Comparison of ENCODE assay signal across 24 cellular contexts in the genomic region with DNA sequence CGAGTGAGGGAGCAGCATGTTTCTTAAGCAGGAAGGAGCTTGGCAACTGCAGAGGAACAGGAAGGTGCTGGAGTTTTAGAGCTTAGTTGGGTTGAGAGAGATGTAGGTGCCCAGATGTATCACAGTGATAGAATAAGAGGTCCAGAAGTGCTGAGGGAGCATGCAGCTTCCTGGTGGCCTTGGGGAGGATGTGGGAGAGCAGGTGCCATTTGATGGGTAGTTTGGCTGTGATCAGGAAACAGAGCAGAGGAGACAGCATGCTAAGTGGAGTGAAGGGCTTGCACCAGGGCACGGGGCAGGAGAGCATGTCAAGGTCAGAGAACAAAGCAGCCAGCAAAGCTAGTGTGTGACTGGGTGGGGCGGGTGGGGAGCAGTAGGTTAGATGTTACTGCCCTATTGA.
DNase-seq lines count a peak whose midpoint lies in the region; ATAC-seq lines count a peak whose summit lies in the region.
"Had no signal": no experiment of that assay in that cellular context is flagged by ENCODE, and none has a peak within 500 bp of the region (broad histone marks: within the 10 kb centered on the region; RNA-seq: fewer than 3 reads in every experiment).

No MANE protein-coding gene starts in this region.

- DNase-seq in activated T-cell treated with anti-CD3 and anti-CD28 coated beads, Interleukin-2, amount 50 U/mL, for 24 hours, result no peak
- no peak for DNase-seq in activated T-cell treated with anti-CD3 and anti-CD28 coated beads, Interleukin-2, amount 50 U/mL, for 1 hour
- DNase-seq in CD8-positive, alpha-beta memory T cell, result no peak
- DNase-seq in NAMALWA (ENCODE audit: low spot score) (peak; percentile 30), immature natural killer cell (no peak)
- DNase-seq: activated CD4-positive, alpha-beta memory T cell treated with anti-CD3 and anti-CD28 coated beads for 36 hours; activated naive CD4-positive, alpha-beta T cell treated with Interleukin-2 at 50 U/mL for 16 hours; DMS79; effector CD4-positive, alpha-beta T cell; erythroblast; foreskin keratinocyte; Kasumi-1; midbrain; NCI-H1092 treated with DMSO at 0.1 percent for 48 hours; NCI-H2029; NCI-H446 treated with DMSO at 0.1 percent for 48 hours; NK-92 treated with Interleukin-12 subunit alpha and Interleukin-12 subunit beta, amount 100 ng/mL, for 24 hours; Peyer's patch; WERI-Rb-1 had no signal

- H3K36me3 ChIP-seq in CD8-positive, alpha-beta memory T cell (ENCODE audit: insufficient read depth, low read length), result no peaks in the 10 kb centered on the region
- H3K36me3 ChIP-seq: WERI-Rb-1 had no signal

- H3K4me1 ChIP-seq in CD8-positive, alpha-beta memory T cell (ENCODE audit: insufficient read depth, low read length), result no peaks in the 10 kb centered on the region
- H3K4me1 ChIP-seq: Peyer's patch had no signal

- H3K4me3 ChIP-seq in CD8-positive, alpha-beta memory T cell (ENCODE audit: low read length), result no peak overlapping the region
- H3K4me3 ChIP-seq: Peyer's patch had no signal

- H3K27me3 ChIP-seq in CD8-positive, alpha-beta memory T cell (ENCODE audit: insufficient read depth, low read length, poor library complexity, severe bottlenecking), result no peaks in the 10 kb centered on the region
- H3K27me3 ChIP-seq: foreskin keratinocyte, Peyer's patch had no signal

- peak overlapping the region; percentile 34 for H3K27ac Mint-ChIP-seq in activated T-cell treated with anti-CD3 and anti-CD28 coated beads, Interleukin-2, amount 50 U/mL, for 24 hours
- H3K27ac Mint-ChIP-seq in CD8-positive, alpha-beta memory T cell, result peak overlapping the region in 6 of 8 donors; percentile 13 to 77 (median 50)
- peak overlapping the region in 4 of 6 donors; percentile 7 to 60 (median 38) for H3K27ac Mint-ChIP-seq in immature natural killer cell
- H3K27ac Mint-ChIP-seq: activated CD4-positive, alpha-beta memory T cell treated with anti-CD3 and anti-CD28 coated beads for 36 hours; progenitor cell of endocrine pancreas had no signal

- H3K4me1 Mint-ChIP-seq in activated T-cell treated with anti-CD3 and anti-CD28 coated beads, Interleukin-2, amount 50 U/mL, for 24 hours (ENCODE audit: low read depth), result peaks cover 10% of the 10 kb centered on the region
- peaks cover 30 to 40% (median 34%) of the 10 kb centered on the region in 3 donors for H3K4me1 Mint-ChIP-seq in CD8-positive, alpha-beta memory T cell
- H3K4me1 Mint-ChIP-seq in immature natural killer cell, result peaks cover 37 to 49% of the 10 kb centered on the region in 2 donors
- H3K4me1 Mint-ChIP-seq: CD14-positive monocyte had no signal

- peaks cover 18% of the 10 kb centered on the region for H3K36me3 Mint-ChIP-seq in activated T-cell treated with anti-CD3 and anti-CD28 coated beads, Interleukin-2, amount 50 U/mL, for 24 hours (ENCODE audit: low read depth)
- peaks cover 0 to 12% (median 2%) of the 10 kb centered on the region in 3 donors for H3K36me3 Mint-ChIP-seq in CD8-positive, alpha-beta memory T cell
- H3K36me3 Mint-ChIP-seq in immature natural killer cell, result peaks cover 3 to 9% (median 3%) of the 10 kb centered on the region in 3 donors

- no peak for ATAC-seq in HG02588 (IDR thresholded peaks at IDR 0.05; ENCODE audit: unreplicated experiment)
- ATAC-seq in HG02610 (IDR thresholded peaks at IDR 0.05; ENCODE audit: unreplicated experiment), result no peak
- ATAC-seq in GM21619 (IDR thresholded peaks at IDR 0.05; ENCODE audit: unreplicated experiment), result no peak
- ATAC-seq: foreskin keratinocyte had no signal

- POLR2A ChIA-PET in CD8-positive, alpha-beta memory T cell (lab: Charles Lee), result no interaction called here

- CTCF ChIA-PET in CD8-positive, alpha-beta memory T cell (lab: Charles Lee), result no interaction called here

- H3K9me3 ChIP-seq in CD8-positive, alpha-beta memory T cell (ENCODE audit: low read length), result no peaks in the 10 kb centered on the region
- H3K9me3 ChIP-seq: Peyer's patch had no signal

- H3K27me3 Mint-ChIP-seq in activated T-cell treated with anti-CD3 and anti-CD28 coated beads, Interleukin-2, amount 50 U/mL, for 24 hours, result no peaks in the 10 kb centered on the region
- peaks cover 0 to 1% of the 10 kb centered on the region in 2 donors for H3K27me3 Mint-ChIP-seq in CD8-positive, alpha-beta memory T cell
- H3K27me3 Mint-ChIP-seq in immature natural killer cell (ENCODE audit: low read depth in 3 of 3), result no peaks in the 10 kb centered on the region
- H3K27me3 Mint-ChIP-seq: activated CD4-positive, alpha-beta memory T cell treated with anti-CD3 and anti-CD28 coated beads for 36 hours; progenitor cell of endocrine pancreas had no signal

- no peak overlapping the region for H3K4me3 Mint-ChIP-seq in activated T-cell treated with anti-CD3 and anti-CD28 coated beads, Interleukin-2, amount 50 U/mL, for 24 hours
- no peak overlapping the region for H3K4me3 Mint-ChIP-seq in CD8-positive, alpha-beta memory T cell
- peak overlapping the region in 1 of 5 donors; percentile 24 for H3K4me3 Mint-ChIP-seq in immature natural killer cell
- H3K4me3 Mint-ChIP-seq: activated CD4-positive, alpha-beta memory T cell treated with anti-CD3 and anti-CD28 coated beads for 36 hours; CD14-positive monocyte had no signal

- H3K27ac ChIP-seq in CD8-positive, alpha-beta memory T cell (ENCODE audit: low read depth, low read length), result no peak overlapping the region
- H3K27ac ChIP-seq: foreskin keratinocyte, Peyer's patch, WERI-Rb-1 had no signal

- no peaks in the 10 kb centered on the region for H3K9me3 Mint-ChIP-seq in activated T-cell treated with anti-CD3 and anti-CD28 coated beads, Interleukin-2, amount 50 U/mL, for 24 hours
- H3K9me3 Mint-ChIP-seq in CD8-positive, alpha-beta memory T cell, result no peaks in the 10 kb centered on the region
- no peaks in the 10 kb centered on the region for H3K9me3 Mint-ChIP-seq in immature natural killer cell
- H3K9me3 Mint-ChIP-seq: activated CD4-positive, alpha-beta memory T cell treated with anti-CD3 and anti-CD28 coated beads for 36 hours; CD14-positive monocyte had no signal
